In genomic region chr16:1548727-1549126, GRCh38 we compare ENCODE assay signal across 18 cellular contexts. TPM values are rescaled to one million over a fixed set of nuclear protein-coding genes. Genes with fewer than 3 reads are reported as not detected.
DNase-seq lines count a peak whose midpoint lies in the region; ATAC-seq, FAIRE-seq and TF ChIP-seq lines count a peak whose summit lies in the region.
"Had no signal": no experiment of that assay in that cellular context is flagged by ENCODE, and none has a peak within 500 bp of the region (broad histone marks: within the 10 kb centered on the region; RNA-seq: fewer than 3 reads in every experiment).

No MANE protein-coding gene starts in this region.

- 70% methylated on average over 23 of the region's 23 CpGs for WGBS in right cardiac atrium
- 95% methylated on average over 23 of the region's 23 CpGs; no CpG with 5 or more reads in 1 of the 2 experiments for WGBS in H1 (ENCODE audit: extremely low coverage in 1 of 2, insufficient coverage in 1 of 2, insufficient read length in 1 of 2, insufficient replicate concordance in 2 of 2, low coverage in 1 of 2, low lambda C conversion rate in 2 of 2, missing lambda C conversion rate in 1 of 2), 2 experiments
- WGBS in urinary bladder, result 76% methylated on average over 23 of the region's 23 CpGs

- peaks cover 43% of the 10 kb centered on the region for H3K4me1 Mint-ChIP-seq in nephron progenitor cell
- peaks cover 29 to 87% (median 60%) of the 10 kb centered on the region in 3 donors for H3K4me1 Mint-ChIP-seq in CD8-positive, alpha-beta memory T cell

- no peak overlapping the region for H3K9ac ChIP-seq in H1 (replicated peaks in 1 of 4; ENCODE audit: extremely low read depth in 1 of 4, low read depth in 3 of 4, low read length in 3 of 4)

- H2AFZ ChIP-seq in H1 (ENCODE audit: low read length), result no peak overlapping the region

- H3K36me3 ChIP-seq in H1 (ENCODE audit: control insufficient read depth in 2 of 4, insufficient read depth in 4 of 4, low read length in 3 of 4) (peaks cover 0 to 3% (median 0%) of the 10 kb centered on the region in 4 experiments; a peak in 1 of 8 replicates), urinary bladder (ENCODE audit: insufficient read depth) (peaks cover 3% of the 10 kb centered on the region), MG63 (peaks cover 4% of the 10 kb centered on the region; the same call in 1 of the 2 replicates)
- H3K36me3 ChIP-seq in CD8-positive, alpha-beta memory T cell (ENCODE audit: insufficient read depth, low read length), result peaks cover 18% of the 10 kb centered on the region

- no peak overlapping the region for H3K4me2 ChIP-seq in H1 (ENCODE audit: insufficient read depth in 1 of 2, low read depth in 2 of 2, low read length in 2 of 2)

- 0 out of 2 replicates have a peak overlapping the region, but pooled peaks have one; percentile 5 for H4K8ac ChIP-seq in H1 (ENCODE audit: extremely low read depth, insufficient read depth, low read length)

- no peak overlapping the region for H3K4me3 Mint-ChIP-seq in nephron progenitor cell
- no peak overlapping the region for H3K4me3 Mint-ChIP-seq in CD8-positive, alpha-beta memory T cell
- H3K4me3 Mint-ChIP-seq: activated CD4-positive, alpha-beta memory T cell treated with anti-CD3 and anti-CD28 coated beads for 36 hours had no signal

- intact Hi-C loops in right cardiac atrium (cut with DNase I), result loop anchor here in 1 of 4 donors (5.0 kb wide), 1 partner anchor 64 kb away; the partner anchor contains the start of genes CRAMP1 and IFT140
- intact Hi-C loops in Right ventricle myocardium inferior (cut with DNase I), result loop anchor here (5.0 kb wide), 2 partner anchors 56 to 64 kb away; partner anchors contain the start of genes CRAMP1, IFT140 and TELO2

- CTCF ChIA-PET in H1 (lab: Charles Lee; ENCODE audit: partially characterized antibody), result interaction anchor here (2.5 kb wide), 1 partner anchor 10 kb away, joined by 12 read pairs; no protein-coding TSS in a partner anchor
- CTCF ChIA-PET in CD8-positive, alpha-beta memory T cell (lab: Charles Lee), result interaction anchor here (1.1 kb wide), 1 partner anchor 159 kb away, joined by 3 read pairs; no protein-coding TSS in a partner anchor

- no peaks in the 10 kb centered on the region for H3K79me2 ChIP-seq in H1 (ENCODE audit: control insufficient read depth in 1 of 2, insufficient read depth in 2 of 2, low read length in 2 of 2)

- peaks cover 9% of the 10 kb centered on the region for H3K27me3 Mint-ChIP-seq in nephron progenitor cell (ENCODE audit: low read depth, poor library complexity)
- no peaks in the 10 kb centered on the region for H3K27me3 Mint-ChIP-seq in CD8-positive, alpha-beta memory T cell
- H3K27me3 Mint-ChIP-seq: activated CD4-positive, alpha-beta memory T cell treated with anti-CD3 and anti-CD28 coated beads for 36 hours had no signal

- DNase-seq in right cardiac atrium (peak in 1 of 3 donors; percentile 33), Right ventricle myocardium inferior (ENCODE audit: missing footprints) (no peak), H1 (ENCODE audit: low read depth in 1 of 2, low spot score in 2 of 2) (no peak), nephron progenitor cell (no peak), MG63 (no peak)
- DNase-seq in CD8-positive, alpha-beta memory T cell, result no peak
- no peak for DNase-seq in activated CD8-positive, alpha-beta memory T cell treated with anti-CD3 and anti-CD28 coated beads, Interleukin-2, amount 50 U/mL, for 48 hours
- DNase-seq: activated CD4-positive, alpha-beta memory T cell treated with anti-CD3 and anti-CD28 coated beads for 36 hours; Calu3; effector CD4-positive, alpha-beta T cell; KG1; NCI-H1417 treated with DMSO at 0.1 percent for 48 hours; NCI-H345; pancreas had no signal

- no peaks in the 10 kb centered on the region; the same call in 1 of the 2 replicates for H3K79me1 ChIP-seq in H1 (ENCODE audit: low read depth, low read length)

- no peak overlapping the region for H3K14ac ChIP-seq in H1 (ENCODE audit: insufficient read length)

- H3K27me3 ChIP-seq in right cardiac atrium (ENCODE audit: control insufficient read depth, insufficient read depth) (no peaks in the 10 kb centered on the region), H1 (replicated peaks in 1 of 4; ENCODE audit: control insufficient read depth in 3 of 4, extremely low read depth in 1 of 4, insufficient read depth in 3 of 4, low read length in 3 of 4) (no peaks in the 10 kb centered on the region), MG63 (no peaks in the 10 kb centered on the region)
- H3K27me3 ChIP-seq in CD8-positive, alpha-beta memory T cell (ENCODE audit: insufficient read depth, low read length, poor library complexity, severe bottlenecking), result no peaks in the 10 kb centered on the region
- H3K27me3 ChIP-seq: pancreas had no signal

- H3K4me1 ChIP-seq in right cardiac atrium (ENCODE audit: control insufficient read depth, insufficient read depth, low read length) (peaks cover 20% of the 10 kb centered on the region), H1 (replicated peaks in 1 of 4; ENCODE audit: control insufficient read depth in 3 of 4, insufficient read depth in 4 of 4, low read length in 3 of 4) (no peaks in the 10 kb centered on the region), urinary bladder (ENCODE audit: insufficient read depth) (no peaks in the 10 kb centered on the region)
- peaks cover 35% of the 10 kb centered on the region for H3K4me1 ChIP-seq in CD8-positive, alpha-beta memory T cell (ENCODE audit: insufficient read depth, low read length)
- H3K4me1 ChIP-seq: pancreas had no signal

- H4K91ac ChIP-seq in H1 (replicated peaks; ENCODE audit: insufficient read length, low read length), result no peak overlapping the region

- POLR2A ChIA-PET in H1 (lab: Charles Lee; ENCODE audit: partially characterized antibody), result interaction anchor here (1.3 to 1.9 kb wide), 2 partner anchors 9 to 14 kb away, joined by 4 read pairs; partner anchors contain the start of gene TMEM204
- POLR2A ChIA-PET in CD8-positive, alpha-beta memory T cell (lab: Charles Lee), result no interaction called here

- TF ChIP-seq RAD21 in H1 (IDR thresholded peaks at IDR 0.05 in 1 of 2, conservative IDR thresholded peaks at IDR 0.05 in 1 of 2; ENCODE audit: low read depth in 2 of 2, low read length in 2 of 2), result no peak

- H3K36me3 Mint-ChIP-seq in nephron progenitor cell (ENCODE audit: low read depth), result peaks cover 18% of the 10 kb centered on the region
- peaks cover 0 to 85% (median 14%) of the 10 kb centered on the region in 3 donors for H3K36me3 Mint-ChIP-seq in CD8-positive, alpha-beta memory T cell

- TF ChIP-seq CTCF in H1 (IDR thresholded peaks at IDR 0.05; ENCODE audit: control extremely low read depth in 1 of 3, insufficient read depth in 1 of 3, low read depth in 1 of 3, low read length in 3 of 3) (no peak), nephron progenitor cell (IDR thresholded peaks at IDR 0.05) (no peak)

- peak overlapping the region; percentile 16 for H3K56ac ChIP-seq in H1 (replicated peaks; ENCODE audit: insufficient read length, low read depth, low read length)

- no peak for FAIRE-seq in H1 (lab: Jason Lieb, UNC)
- FAIRE-seq: pancreas, TTC549 had no signal

- no peak for TF ChIP-seq POLR2A in H1 (IDR thresholded peaks at IDR 0.05; ENCODE audit: control extremely low read depth in 1 of 2, low read depth in 2 of 2, low read length in 2 of 2)

- H2BK20ac ChIP-seq in H1 (ENCODE audit: low read length), result no peak overlapping the region

- no peaks in the 10 kb centered on the region for H3K9me3 Mint-ChIP-seq in nephron progenitor cell
- H3K9me3 Mint-ChIP-seq in CD8-positive, alpha-beta memory T cell, result no peaks in the 10 kb centered on the region
- H3K9me3 Mint-ChIP-seq: activated CD4-positive, alpha-beta memory T cell treated with anti-CD3 and anti-CD28 coated beads for 36 hours; activated T-helper 2 cell treated with anti-CD3 and anti-CD28 coated beads, Interferon-gamma antibody, Interleukin-2, Interleukin-4, amounts not matched to agents 10 μg/mL and 5 μg/mL and 100 μg/mL, durations not matched to agents 14 hours and 24 hours and 36 hours had no signal

- peaks cover 2 to 3% of the 10 kb centered on the region in 2 experiments for H4K20me1 ChIP-seq in H1 (replicated peaks in 1 of 2; ENCODE audit: control insufficient read depth in 1 of 2, insufficient read depth in 2 of 2, low read length in 2 of 2)

- no peak overlapping the region for H2BK15ac ChIP-seq in H1 (ENCODE audit: low read length)

- no peak overlapping the region for H2BK120ac ChIP-seq in H1 (replicated peaks; ENCODE audit: low read depth, low read length)

- H2BK5ac ChIP-seq in H1 (ENCODE audit: low read depth, low read length), result no peak overlapping the region

- no peak for TF ChIP-seq EP300 in H1 (IDR thresholded peaks at IDR 0.05; ENCODE audit: borderline replicate concordance in 1 of 2, low read depth in 2 of 2, low read length in 2 of 2)

- H3K27ac Mint-ChIP-seq in nephron progenitor cell, result peak overlapping the region; percentile 90
- H3K27ac Mint-ChIP-seq in CD8-positive, alpha-beta memory T cell, result peak overlapping the region in 2 of 8 donors; percentile 12 to 88
- H3K27ac Mint-ChIP-seq: activated T-helper 2 cell treated with anti-CD3 and anti-CD28 coated beads, Interferon-gamma antibody, Interleukin-2, Interleukin-4, amounts not matched to agents 10 μg/mL and 5 μg/mL and 100 μg/mL, durations not matched to agents 14 hours and 24 hours and 36 hours had no signal

- no peaks in the 10 kb centered on the region for H3K9me3 ChIP-seq in right cardiac atrium (ENCODE audit: control insufficient read depth, low read length)
- no peaks in the 10 kb centered on the region for H3K9me3 ChIP-seq in H1 (ENCODE audit: insufficient read depth in 2 of 2, low read depth in 1 of 2, low read length in 1 of 2)
- H3K9me3 ChIP-seq in CD8-positive, alpha-beta memory T cell (ENCODE audit: low read length), result no peaks in the 10 kb centered on the region
- H3K9me3 ChIP-seq in MG63, result no peaks in the 10 kb centered on the region
- H3K9me3 ChIP-seq: pancreas had no signal

- H3K23ac ChIP-seq in H1 (ENCODE audit: insufficient read length), result no peak overlapping the region

- no peak overlapping the region for H3K4ac ChIP-seq in H1 (replicated peaks; ENCODE audit: insufficient read length, low read depth, low read length)

- H3K27ac ChIP-seq in right cardiac atrium (ENCODE audit: low read length) (peak overlapping the region; percentile 34), H1 (ENCODE audit: low read depth, low read length) (no peak overlapping the region), urinary bladder (ENCODE audit: low read depth) (peak overlapping the region; percentile 76)
- no peak overlapping the region for H3K27ac ChIP-seq in CD8-positive, alpha-beta memory T cell (ENCODE audit: low read depth, low read length)
- H3K27ac ChIP-seq: pancreas had no signal

- ATAC-seq in right cardiac atrium (no peak), Right ventricle myocardium inferior (no peak)
- ATAC-seq: pancreas had no signal

- H2BK12ac ChIP-seq in H1 (ENCODE audit: low read depth, low read length), result no peak overlapping the region

- no peak overlapping the region for H3K18ac ChIP-seq in H1 (ENCODE audit: extremely low read depth, low read length)

- H2AK5ac ChIP-seq in H1 (ENCODE audit: low read depth, low read length), result no peak overlapping the region

- H3K4me3 ChIP-seq in right cardiac atrium (ENCODE audit: low read length) (no peak overlapping the region), H1 (ENCODE audit: extremely low read depth in 1 of 4, insufficient read depth in 2 of 4, low read depth in 3 of 4, low read length in 4 of 4) (no peak overlapping the region), urinary bladder (ENCODE audit: low read depth, low read length) (no peak overlapping the region), MG63 (no peak overlapping the region)
- no peak overlapping the region for H3K4me3 ChIP-seq in CD8-positive, alpha-beta memory T cell (ENCODE audit: low read length)
- H3K4me3 ChIP-seq: pancreas had no signal

- no peak overlapping the region for H4K5ac ChIP-seq in H1 (ENCODE audit: insufficient read length, low read depth, low read length)

- no peaks in the 10 kb centered on the region for H3K23me2 ChIP-seq in H1 (ENCODE audit: low read depth, low read length)

RNA-seq across cellular contexts. Expression of gene TMEM204, which starts 15.3 kb away (rescaled TPM):
- total RNA-seq in right cardiac atrium (10 to 100 TPM; 19.0 to 22.1 (median 20.9) TPM), Right ventricle myocardium inferior (30.7 TPM), urinary bladder (10.0 TPM)
- polyA plus RNA-seq in right cardiac atrium (32.2 TPM), H1 (2011; rRNA removed) (0.03 TPM in 1 of 2 replicates, not detected in the other), urinary bladder (66.0 TPM)
- total RNA-seq in H1 (2021; fragmentation: NEBNext Ultra II Directional; extraction: Animal tissue kit (Norgen Biotek cat#: 25700)), result not detected in 2 replicates
- polyA plus RNA-seq in H1 (2011; cell fraction: cytosol; rRNA removed), result 0.05 TPM
- polyA plus RNA-seq in H1 (2011; cell fraction: nucleus; rRNA removed), result not detected
- 0.12 to 0.37 TPM (median 0.21 TPM) in 4 replicates for polyA plus RNA-seq in H1 (2012, experiment 1 of 2)
- polyA plus RNA-seq in H1 (2012, experiment 2 of 2), result 0.16 TPM
- 0.08 TPM for polyA plus RNA-seq in H1 (2013, experiment 1 of 2)
- polyA plus RNA-seq in H1 (2013, experiment 2 of 2), result 0.02 TPM
- not detected in 2 replicates for polyA minus RNA-seq in H1 (2011; rRNA and poly(A)+ RNA removed)
- not detected for polyA minus RNA-seq in H1 (2011; cell fraction: cytosol; rRNA and poly(A)+ RNA removed)
- polyA minus RNA-seq in H1 (2011; cell fraction: nucleus; rRNA and poly(A)+ RNA removed), result not detected
- 10 to 100 TPM; 27.1 to 30.9 TPM for total RNA-seq in CD8-positive, alpha-beta memory T cell
- 68.4 TPM for polyA plus RNA-seq in CD8-positive, alpha-beta memory T cell
- total RNA-seq in MG63 (2014; rRNA removed; shearing (Covaris generic); ENCODE audit: low replicate concordance), result 1.7 TPM in 1 of 2 replicates, not detected in the other
- total RNA-seq: Calu3 had no signal

RNA-seq across cellular contexts. Expression of gene TELO2, which starts 55.6 kb away (rescaled TPM):
- total RNA-seq in right cardiac atrium, result 10 to 100 TPM; 21.2 to 29.2 (median 23.2) TPM
- polyA plus RNA-seq in right cardiac atrium, result 24.6 TPM
- 18.9 TPM for total RNA-seq in Right ventricle myocardium inferior
- total RNA-seq in H1 (2021; fragmentation: NEBNext Ultra II Directional; extraction: Animal tissue kit (Norgen Biotek cat#: 25700)), result 64.8 and 66.4 TPM in 2 replicates
- 39.3 and 72.9 TPM in 2 replicates for polyA plus RNA-seq in H1 (2011; rRNA removed)
- polyA plus RNA-seq in H1 (2011; cell fraction: cytosol; rRNA removed), result 61.2 TPM
- polyA plus RNA-seq in H1 (2011; cell fraction: nucleus; rRNA removed), result 382 TPM
- 39.6 to 74.2 TPM (median 66.1 TPM) in 4 replicates for polyA plus RNA-seq in H1 (2012, experiment 1 of 2)
- polyA plus RNA-seq in H1 (2012, experiment 2 of 2), result 42.5 TPM
- 37.6 TPM for polyA plus RNA-seq in H1 (2013, experiment 1 of 2)
- 33.1 TPM for polyA plus RNA-seq in H1 (2013, experiment 2 of 2)
- polyA minus RNA-seq in H1 (2011; rRNA and poly(A)+ RNA removed), result 12.1 and 13.9 TPM in 2 replicates
- polyA minus RNA-seq in H1 (2011; cell fraction: cytosol; rRNA and poly(A)+ RNA removed), result 34.6 TPM
- 65.3 TPM for polyA minus RNA-seq in H1 (2011; cell fraction: nucleus; rRNA and poly(A)+ RNA removed)
- 10.6 TPM for total RNA-seq in urinary bladder
- 39.7 TPM for polyA plus RNA-seq in urinary bladder
- total RNA-seq in CD8-positive, alpha-beta memory T cell, result 10 to 100 TPM; 84.7 to 84.9 TPM
- 14.0 TPM for polyA plus RNA-seq in CD8-positive, alpha-beta memory T cell
- total RNA-seq in MG63 (2014; rRNA removed; shearing (Covaris generic); ENCODE audit: low replicate concordance), result 21.2 and 48.7 TPM in 2 replicates

RNA-seq across cellular contexts. Expression of gene PTX4, which starts 60.0 kb away (rescaled TPM):
- total RNA-seq in right cardiac atrium, result under 1 TPM in 2 of 4 donors, not detected in 2; 0.18 to 0.28 TPM
- polyA plus RNA-seq in right cardiac atrium, result 0.09 TPM
- total RNA-seq in Right ventricle myocardium inferior, result not detected
- total RNA-seq in H1 (2021; fragmentation: NEBNext Ultra II Directional; extraction: Animal tissue kit (Norgen Biotek cat#: 25700)), result not detected in 2 replicates
- not detected in 2 replicates for polyA plus RNA-seq in H1 (2011; rRNA removed)
- 0.10 TPM for polyA plus RNA-seq in H1 (2011; cell fraction: cytosol; rRNA removed)
- 0.10 TPM for polyA plus RNA-seq in H1 (2011; cell fraction: nucleus; rRNA removed)
- polyA plus RNA-seq in H1 (2012, experiment 1 of 2), result not detected in 4 replicates
- polyA plus RNA-seq in H1 (2012, experiment 2 of 2), result not detected
- 0.14 TPM for polyA plus RNA-seq in H1 (2013, experiment 1 of 2)
- 0.04 TPM for polyA plus RNA-seq in H1 (2013, experiment 2 of 2)
- polyA minus RNA-seq in H1 (2011; rRNA and poly(A)+ RNA removed), result 0.13 TPM in 1 of 2 replicates, not detected in the other
- not detected for polyA minus RNA-seq in H1 (2011; cell fraction: cytosol; rRNA and poly(A)+ RNA removed)
- polyA minus RNA-seq in H1 (2011; cell fraction: nucleus; rRNA and poly(A)+ RNA removed), result not detected
- not detected for total RNA-seq in urinary bladder
- polyA plus RNA-seq in urinary bladder, result 0.10 TPM
- total RNA-seq in CD8-positive, alpha-beta memory T cell, result not detected
- polyA plus RNA-seq in CD8-positive, alpha-beta memory T cell, result not detected
- total RNA-seq in MG63 (2014; rRNA removed; shearing (Covaris generic); ENCODE audit: low replicate concordance), result not detected in 2 replicates
- total RNA-seq: activated CD4-positive, alpha-beta memory T cell treated with anti-CD3 and anti-CD28 coated beads for 36 hours; activated T-helper 2 cell treated with anti-CD3 and anti-CD28 coated beads, Interferon-gamma antibody, Interleukin-2, Interleukin-4, amounts not matched to agents 10 μg/mL and 5 μg/mL and 100 μg/mL, durations not matched to agents 14 hours and 24 hours and 36 hours; Calu3; mononuclear cell; pancreas had no signal
- polyA plus RNA-seq: pancreas had no signal

Comparison
In these comparisons a context has a peak if more than half of its experiments do, and no peak if none do; other contexts are left out.
1. H3K27ac ChIP-seq: peak in right cardiac atrium (single experiment) and urinary bladder (single experiment); none in H1 (single experiment) and CD8-positive, alpha-beta memory T cell (single experiment).